Comparison of ENCODE assay signal across 20 cellular contexts in genomic region chr1:170221495-170221894, GRCh38.
DNase-seq lines count a peak whose midpoint lies in the region; ATAC-seq and TF ChIP-seq lines count a peak whose summit lies in the region.
"Had no signal": no experiment of that assay in that cellular context is flagged by ENCODE, and none has a peak within 500 bp of the region (broad histone marks: within the 10 kb centered on the region; RNA-seq: fewer than 3 reads in every experiment).

No MANE protein-coding gene starts in this region.

- H2AK5ac ChIP-seq in trophoblast cell (ENCODE audit: low read length): no peak overlapping the region

- no peak overlapping the region for H3K18ac ChIP-seq in trophoblast cell (ENCODE audit: low read length)

- H3K79me2 ChIP-seq in trophoblast cell (ENCODE audit: control insufficient read depth, insufficient read depth, low read length, poor library complexity) (peaks cover 2% of the 10 kb centered on the region), hepatocyte (no peaks in the 10 kb centered on the region)

- H2BK12ac ChIP-seq in trophoblast cell (ENCODE audit: low read length): peak overlapping the region; percentile 43

- H3K4me3 Mint-ChIP-seq in activated CD4-positive, alpha-beta T cell treated with anti-CD3 and anti-CD28 coated beads, Interleukin-2, amount 10 ng/mL, durations not matched to agents 24 days and 14 days: no peak overlapping the region
- H3K4me3 Mint-ChIP-seq: CD4-positive, CD25-positive, alpha-beta regulatory T cell; CD8-positive, alpha-beta memory T cell; GM23338 had no signal

- 65% methylated on average over 2 of the region's 2 CpGs for WGBS in right cardiac atrium
- WGBS in trophoblast cell (ENCODE audit: extremely low coverage, insufficient coverage, insufficient read length): no CpG with 5 or more reads among the region's 2 CpGs
- WGBS in hepatocyte (ENCODE audit: low lambda C conversion rate, missing lambda C conversion rate): 95% methylated on average over 2 of the region's 2 CpGs

- no peak for TF ChIP-seq POLR2A in vagina (IDR thresholded peaks at IDR 0.05)

- peak overlapping the region; percentile 34 for H3K14ac ChIP-seq in trophoblast cell (ENCODE audit: low read length)

- H2BK120ac ChIP-seq in trophoblast cell (ENCODE audit: insufficient read depth, low read length, poor library complexity): peak overlapping the region; percentile 72

- H3K36me3 Mint-ChIP-seq in activated CD4-positive, alpha-beta T cell treated with anti-CD3 and anti-CD28 coated beads, Interleukin-2, amount 10 ng/mL, durations not matched to agents 24 days and 14 days (ENCODE audit: low read depth): no peaks in the 10 kb centered on the region
- H3K36me3 Mint-ChIP-seq: CD4-positive, CD25-positive, alpha-beta regulatory T cell; CD8-positive, alpha-beta memory T cell had no signal

- peaks cover 23% of the 10 kb centered on the region for H3K79me1 ChIP-seq in trophoblast cell (ENCODE audit: low read length)

- H3K4me1 ChIP-seq in right cardiac atrium (ENCODE audit: control insufficient read depth, insufficient read depth, low read length) (peaks cover 10% of the 10 kb centered on the region), trophoblast cell (ENCODE audit: control insufficient read depth in 1 of 2, insufficient read depth in 2 of 2, low read length in 2 of 2) (peaks cover 9 to 20% of the 10 kb centered on the region in 2 experiments), vagina (peaks cover 7% of the 10 kb centered on the region), hepatocyte (ENCODE audit: insufficient read depth) (no peaks in the 10 kb centered on the region)
- H3K4me1 ChIP-seq: BE2C had no signal

- H4K12ac ChIP-seq in trophoblast cell (ENCODE audit: low read depth, low read length): no peak overlapping the region

- H3K9me3 ChIP-seq in right cardiac atrium (ENCODE audit: control insufficient read depth, low read length) (no peaks in the 10 kb centered on the region), trophoblast cell (ENCODE audit: insufficient read depth, low read depth, low read length) (peaks cover 2% of the 10 kb centered on the region), vagina (no peaks in the 10 kb centered on the region), hepatocyte (ENCODE audit: low read depth) (no peaks in the 10 kb centered on the region)
- H3K9me3 ChIP-seq: BE2C had no signal

- peak overlapping the region; percentile 27 for H3K4ac ChIP-seq in trophoblast cell (ENCODE audit: low read depth, low read length)

- no peak overlapping the region for H3K9ac ChIP-seq in trophoblast cell (ENCODE audit: low read length)

- no peaks in the 10 kb centered on the region for H4K20me1 ChIP-seq in hepatocyte (ENCODE audit: insufficient read depth, poor library complexity, severe bottlenecking)

- no peak for ATAC-seq in right cardiac atrium
- no peak for ATAC-seq in left ventricle myocardium superior
- ATAC-seq: GM23338 had no signal

- no peaks in the 10 kb centered on the region for H3K9me2 ChIP-seq in hepatocyte (replicated peaks; ENCODE audit: insufficient read depth)

- no peaks in the 10 kb centered on the region for H3K9me3 Mint-ChIP-seq in activated CD4-positive, alpha-beta T cell treated with anti-CD3 and anti-CD28 coated beads, Interleukin-2, amount 10 ng/mL, durations not matched to agents 24 days and 14 days
- H3K9me3 Mint-ChIP-seq: GM23338 had no signal

- no peak for TF ChIP-seq CTCF in coronary artery (IDR thresholded peaks at IDR 0.05)
- no peak for TF ChIP-seq CTCF in vagina (IDR thresholded peaks at IDR 0.05)
- no peak for TF ChIP-seq CTCF in hepatocyte (IDR thresholded peaks at IDR 0.05; ENCODE audit: poor library complexity)

- no peaks in the 10 kb centered on the region for H3K4me1 Mint-ChIP-seq in activated CD4-positive, alpha-beta T cell treated with anti-CD3 and anti-CD28 coated beads, Interleukin-2, amount 10 ng/mL, durations not matched to agents 24 days and 14 days
- H3K4me1 Mint-ChIP-seq: CD8-positive, alpha-beta memory T cell; GM23338 had no signal

- no peak for DNase-seq in right cardiac atrium
- no peak for DNase-seq in left ventricle myocardium superior
- DNase-seq in coronary artery (ENCODE audit: low spot score): no peak
- DNase-seq in trophoblast cell: no peak
- no peak for DNase-seq in vagina (ENCODE audit: extremely low spot score in 2 of 2)
- DNase-seq in hepatocyte (ENCODE audit: low spot score): no peak
- DNase-seq in activated CD4-positive, alpha-beta T cell treated with anti-CD3 and anti-CD28 coated beads, Interleukin-2, amount 10 ng/mL, durations not matched to agents 24 days and 14 days: no peak
- DNase-seq in NOMO-1 (lab: John Stamatoyannopoulos, UW; ENCODE audit: unreplicated experiment in 2 of 2): no peak
- DNase-seq: BE2C; C1 segment of cervical spinal cord; CD4-positive, CD25-positive, alpha-beta regulatory T cell; CD8-positive, alpha-beta memory T cell; COR-L47; DMS 273 treated with DMSO at 0.1 percent for 48 hours; DMS53; DND-41; EL; HCEC 1CT had no signal

- H2AFZ ChIP-seq in trophoblast cell (ENCODE audit: insufficient read depth, low read length, poor library complexity) (no peak overlapping the region), hepatocyte (no peak overlapping the region)
- H2AFZ ChIP-seq: GM23338 had no signal

- intact Hi-C loops in right cardiac atrium (cut with DNase I): no loop called here
- intact Hi-C loops in left ventricle myocardium superior (cut with micrococcal nuclease): no loop called here
- intact Hi-C loops in vagina (cut with DNase I): no loop called here
- intact Hi-C loops in activated CD4-positive, alpha-beta T cell treated with anti-CD3 and anti-CD28 coated beads, Interleukin-2, amount 10 ng/mL, durations not matched to agents 24 days and 14 days (cut with micrococcal nuclease): no loop called here

- peak overlapping the region; percentile 43 for H4K8ac ChIP-seq in trophoblast cell (ENCODE audit: low read depth, low read length)

- no peak overlapping the region for H3K27ac Mint-ChIP-seq in activated CD4-positive, alpha-beta T cell treated with anti-CD3 and anti-CD28 coated beads, Interleukin-2, amount 10 ng/mL, durations not matched to agents 24 days and 14 days
- H3K27ac Mint-ChIP-seq: CD4-positive, CD25-positive, alpha-beta regulatory T cell; CD8-positive, alpha-beta memory T cell; GM23338 had no signal

- H3K36me3 ChIP-seq in trophoblast cell (ENCODE audit: control insufficient read depth in 1 of 2, insufficient read depth in 2 of 2, low read length in 2 of 2) (no peaks in the 10 kb centered on the region), vagina (no peaks in the 10 kb centered on the region), hepatocyte (replicated peaks; ENCODE audit: insufficient read depth, low read depth) (no peaks in the 10 kb centered on the region)
- H3K36me3 ChIP-seq: BE2C had no signal

- H2BK5ac ChIP-seq in trophoblast cell (ENCODE audit: low read depth, low read length, poor library complexity): peak overlapping the region; percentile 85

- H3K23ac ChIP-seq in trophoblast cell (ENCODE audit: low read length): no peak overlapping the region

- H3K4me3 ChIP-seq in right cardiac atrium (ENCODE audit: low read length): no peak overlapping the region
- H3K4me3 ChIP-seq in coronary artery: no peak overlapping the region
- no peak overlapping the region for H3K4me3 ChIP-seq in trophoblast cell (ENCODE audit: low read depth, low read length)
- no peak overlapping the region for H3K4me3 ChIP-seq in vagina
- no peak overlapping the region for H3K4me3 ChIP-seq in hepatocyte
- H3K4me3 ChIP-seq: GM23338 had no signal

- H3K27me3 ChIP-seq in right cardiac atrium (ENCODE audit: control insufficient read depth, insufficient read depth) (no peaks in the 10 kb centered on the region), trophoblast cell (ENCODE audit: insufficient read depth, low read length) (no peaks in the 10 kb centered on the region), vagina (no peaks in the 10 kb centered on the region), hepatocyte (no peaks in the 10 kb centered on the region)
- H3K27me3 ChIP-seq: BE2C had no signal

- H3K27me3 Mint-ChIP-seq in activated CD4-positive, alpha-beta T cell treated with anti-CD3 and anti-CD28 coated beads, Interleukin-2, amount 10 ng/mL, durations not matched to agents 24 days and 14 days: peaks cover under 1% of the 10 kb centered on the region

- H3K27ac ChIP-seq in right cardiac atrium (ENCODE audit: low read length) (peak overlapping the region; percentile 58), coronary artery (peak overlapping the region; percentile 4 to 85), trophoblast cell (ENCODE audit: low read depth, low read length) (peak overlapping the region; percentile 97), vagina (peak overlapping the region; percentile 55), hepatocyte (no peak overlapping the region)
- H3K27ac ChIP-seq: HL-60 had no signal

- no peak overlapping the region for H3K4me2 ChIP-seq in trophoblast cell (ENCODE audit: low read length)
- no peak overlapping the region for H3K4me2 ChIP-seq in hepatocyte
- H3K4me2 ChIP-seq: GM23338 had no signal

- H4K91ac ChIP-seq in trophoblast cell (ENCODE audit: low read depth, low read length): peak overlapping the region; percentile 70
